ENCODE assay signal across 1 cellular context in genomic region chrX:15854080-15854655, GRCh38.
TF ChIP-seq lines count a peak whose summit lies in the region.

No MANE protein-coding gene starts in this region.

TF ChIP-seq in HEK293, 187 proteins besides CTCF, POLR2A, EP300 and RAD21 (continued from another document):
- TF ChIP-seq HIC1 (tag by site-specific recombination; IDR thresholded peaks at IDR 0.05), result 0 out of 2 replicates have a peak, but pooled peaks have one; percentile 31
- TF ChIP-seq ZNF488 (tag by site-specific recombination; IDR thresholded peaks at IDR 0.05), result no peak
- TF ChIP-seq PRDM10 (tag by site-specific recombination; IDR thresholded peaks at IDR 0.05), result peak; percentile 59; the same call in 1 of the 2 replicates
- TF ChIP-seq IKZF3 (tag by site-specific recombination; IDR thresholded peaks at IDR 0.05), result no peak
- TF ChIP-seq SP3 (tag by site-specific recombination; IDR thresholded peaks at IDR 0.05), result no peak
- no peak for TF ChIP-seq ZNF37A (tag by site-specific recombination; IDR thresholded peaks at IDR 0.05)
- no peak for TF ChIP-seq WT1 (tag by site-specific recombination; IDR thresholded peaks at IDR 0.05)
- TF ChIP-seq SP7 (tag by site-specific recombination; IDR thresholded peaks at IDR 0.05), result no peak
- no peak for TF ChIP-seq FEZF1 (tag by site-specific recombination; IDR thresholded peaks at IDR 0.05)
- no peak for TF ChIP-seq ZSCAN4 (tag by site-specific recombination; IDR thresholded peaks at IDR 0.05)
- no peak for TF ChIP-seq MZF1 (tag by site-specific recombination; IDR thresholded peaks at IDR 0.05; ENCODE audit: borderline replicate concordance)
- TF ChIP-seq ZBTB7A (tag by site-specific recombination; IDR thresholded peaks at IDR 0.05; ENCODE audit: low read depth), result no peak
- TF ChIP-seq ZBTB8A (tag by site-specific recombination; IDR thresholded peaks at IDR 0.05), result no peak
- TF ChIP-seq ZNF473 (tag by site-specific recombination; IDR thresholded peaks at IDR 0.05), result no peak
- TF ChIP-seq PRDM2 (tag by site-specific recombination; IDR thresholded peaks at IDR 0.05; ENCODE audit: borderline replicate concordance), result no peak
